ENCODE assay signal across 8 cellular contexts in the genomic region with DNA sequence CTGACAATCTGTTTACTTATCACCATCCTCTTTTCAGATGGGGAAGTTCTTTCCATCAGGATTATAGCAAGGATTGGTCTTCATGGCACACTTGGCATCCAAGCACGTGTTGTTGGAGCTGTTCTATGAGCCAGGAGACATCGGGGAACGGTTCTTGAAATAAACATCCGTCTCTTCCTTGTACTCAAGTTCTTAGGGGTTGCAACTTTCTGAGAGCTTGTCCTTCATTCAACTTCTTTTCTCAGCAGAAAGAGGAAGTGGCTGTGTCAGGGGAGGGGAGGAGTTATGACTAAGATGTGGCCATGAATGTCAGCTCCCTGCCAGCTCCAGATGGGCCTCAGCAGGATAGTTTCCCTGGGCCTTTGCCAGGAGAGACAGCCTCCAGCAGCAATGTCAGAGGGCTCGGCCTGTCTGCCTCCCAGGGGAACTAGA. TPM values are rescaled to one million over a fixed set of nuclear protein-coding genes. Genes with fewer than 3 reads are reported as not detected.
A peak's percentile ranks its signal among the peaks of the same experiment; 100 is the strongest.
DNase-seq lines count a peak whose midpoint lies in the region; ATAC-seq and TF ChIP-seq lines count a peak whose summit lies in the region.
"Not testable (repeated sequence)": the region's sequence is repeated elsewhere in the genome, so short reads cannot be mapped to it uniquely, and the experiment has no call there.

No MANE protein-coding gene starts in this region.

- not testable (repeated sequence) for TF ChIP-seq CTCF in DOHH2 (IDR thresholded peaks at IDR 0.05; ENCODE audit: low read depth, low read length, poor library complexity, severe bottlenecking); endodermal cell (conservative IDR thresholded peaks at IDR 0.05)

- peak overlapping the region; percentile 59 for H3K4me3 ChIP-seq in DOHH2 (ENCODE audit: low read length)
- H3K4me3 ChIP-seq in endodermal cell (ENCODE audit: low read length) = not testable (repeated sequence)

- not testable (repeated sequence) for H3K9me3 Mint-ChIP-seq in activated CD4-positive, alpha-beta T cell treated with anti-CD3 and anti-CD28 coated beads for 36 hours (ENCODE audit: low read depth); endodermal cell; stimulated activated naive CD8-positive, alpha-beta T cell treated with anti-CD3 and anti-CD28 coated beads, Interleukin-15, amount 100 ng/mL, for 72 hours

- intact Hi-C loops in activated CD4-positive, alpha-beta T cell treated with anti-CD3 and anti-CD28 coated beads for 36 hours (cut with DNase I, micrococcal nuclease) = not testable (repeated sequence)

- POLR2A ChIA-PET in activated CD4-positive, alpha-beta T cell treated with anti-CD3 and anti-CD28 coated beads for 36 hours (lab: Charles Lee) = not testable (repeated sequence)

- not testable (repeated sequence) for H4K20me1 ChIP-seq in DOHH2 (ENCODE audit: control insufficient read depth, insufficient read depth, low read depth, low read length)

- WGBS in endodermal cell (ENCODE audit: insufficient coverage in 1 of 2, insufficient read length in 1 of 2), 2 experiments = 72 to 73% methylated on average over 3 to 4 of the region's 5 CpGs

- CTCF ChIA-PET in activated CD4-positive, alpha-beta T cell treated with anti-CD3 and anti-CD28 coated beads for 36 hours (lab: Charles Lee) = not testable (repeated sequence)

- not testable (repeated sequence) for H3K36me3 Mint-ChIP-seq in activated CD4-positive, alpha-beta T cell treated with anti-CD3 and anti-CD28 coated beads for 36 hours (ENCODE audit: low read depth); endodermal cell (ENCODE audit: low read depth)

- peak overlapping the region; percentile 44 for H3K4me3 Mint-ChIP-seq in activated CD4-positive, alpha-beta T cell treated with anti-CD3 and anti-CD28 coated beads for 36 hours
- not testable (repeated sequence) for H3K4me3 Mint-ChIP-seq in endodermal cell
- H3K4me3 Mint-ChIP-seq in stimulated activated naive CD8-positive, alpha-beta T cell treated with anti-CD3 and anti-CD28 coated beads, Interleukin-15, amount 100 ng/mL, for 72 hours = peak overlapping the region in 1 of 2 donors; percentile 42

- not testable (repeated sequence) for H3F3A ChIP-seq in DOHH2 (ENCODE audit: control insufficient read depth, insufficient read depth)

- peak overlapping the region; percentile 62 for H3K4me2 ChIP-seq in DOHH2 (ENCODE audit: low read length)

- H3K27me3 Mint-ChIP-seq in activated CD4-positive, alpha-beta T cell treated with anti-CD3 and anti-CD28 coated beads for 36 hours; endodermal cell (ENCODE audit: insufficient read depth); stimulated activated naive CD8-positive, alpha-beta T cell treated with anti-CD3 and anti-CD28 coated beads, Interleukin-15, amount 100 ng/mL, for 72 hours: not testable (repeated sequence)

- H3K9me3 ChIP-seq in DOHH2 (ENCODE audit: control insufficient read depth, insufficient read depth, low read length); endodermal cell (ENCODE audit: control insufficient read depth, low read length): not testable (repeated sequence)

- H3K9me2 ChIP-seq in DOHH2 (replicated peaks; ENCODE audit: control insufficient read depth, low read length) = not testable (repeated sequence)

- peak; percentile 37 for DNase-seq in NCI-H2196 (lab: John Stamatoyannopoulos, UW; ENCODE audit: unreplicated experiment)
- peak; percentile 30 for DNase-seq in activated CD4-positive, alpha-beta T cell treated with anti-CD3 and anti-CD28 coated beads for 36 hours
- peak; percentile 49 for DNase-seq in endodermal cell
- peak; percentile 38 for DNase-seq in medulla oblongata (ENCODE audit: extremely low spot score)
- DNase-seq in stimulated activated naive CD8-positive, alpha-beta T cell treated with anti-CD3 and anti-CD28 coated beads, Interleukin-15, amount 100 ng/mL, for 72 hours = peak in 1 of 2 donors; percentile 45

- not testable (repeated sequence) for H3K4me1 ChIP-seq in DOHH2 (ENCODE audit: control insufficient read depth, low read length); endodermal cell (ENCODE audit: control insufficient read depth, insufficient read depth, low read length)

- H3K9ac ChIP-seq in endodermal cell (ENCODE audit: extremely low read depth, low read length, poor library complexity, severe bottlenecking) = not testable (repeated sequence)

- H3K27ac Mint-ChIP-seq in activated CD4-positive, alpha-beta T cell treated with anti-CD3 and anti-CD28 coated beads for 36 hours = peak overlapping the region; percentile 82
- not testable (repeated sequence) for H3K27ac Mint-ChIP-seq in endodermal cell
- peak overlapping the region in 1 of 2 donors; percentile 86 for H3K27ac Mint-ChIP-seq in stimulated activated naive CD8-positive, alpha-beta T cell treated with anti-CD3 and anti-CD28 coated beads, Interleukin-15, amount 100 ng/mL, for 72 hours

- not testable (repeated sequence) for H3K36me3 ChIP-seq in DOHH2 (ENCODE audit: control insufficient read depth, low read length); endodermal cell (ENCODE audit: control insufficient read depth, insufficient read depth, low read length)

- H3K4me1 Mint-ChIP-seq in activated CD4-positive, alpha-beta T cell treated with anti-CD3 and anti-CD28 coated beads for 36 hours = peaks cover 14% of the 10 kb centered on the region
- not testable (repeated sequence) for H3K4me1 Mint-ChIP-seq in endodermal cell
- H3K4me1 Mint-ChIP-seq in stimulated activated naive CD8-positive, alpha-beta T cell treated with anti-CD3 and anti-CD28 coated beads, Interleukin-15, amount 100 ng/mL, for 72 hours = peaks cover 21% of the 10 kb centered on the region

- peak; percentile 66 for ATAC-seq in GM21423 (IDR thresholded peaks at IDR 0.05; ENCODE audit: unreplicated experiment)
- ATAC-seq in HG03159 (IDR thresholded peaks at IDR 0.05; ENCODE audit: unreplicated experiment) = peak; percentile 89
- ATAC-seq in activated CD4-positive, alpha-beta T cell treated with anti-CD3 and anti-CD28 coated beads for 36 hours = peak; percentile 89
- ATAC-seq in stimulated activated naive CD8-positive, alpha-beta T cell treated with anti-CD3 and anti-CD28 coated beads, Interleukin-15, amount 100 ng/mL, for 72 hours = peak; percentile 82

- H3K79me2 ChIP-seq in DOHH2 (ENCODE audit: control insufficient read depth, low read length) = not testable (repeated sequence)

- H3K27ac ChIP-seq in DOHH2 (ENCODE audit: low read depth, low read length) = peak overlapping the region; percentile 47
- H3K27ac ChIP-seq in endodermal cell (ENCODE audit: low read depth, low read length) = not testable (repeated sequence)

- not testable (repeated sequence) for H3K27me3 ChIP-seq in DOHH2 (ENCODE audit: control insufficient read depth, low read length); endodermal cell (ENCODE audit: control insufficient read depth, insufficient read depth, low read length, poor library complexity, severe bottlenecking)

RNA-seq across cellular contexts. Expression of a gene that starts 15.9 kb away (rescaled TPM):
- 10 to 100 TPM; 17.4 to 22.4 TPM for total RNA-seq in activated CD4-positive, alpha-beta T cell treated with anti-CD3 and anti-CD28 coated beads for 36 hours
- total RNA-seq in endodermal cell = 10 to 100 TPM; 34.1 to 38.3 TPM
- polyA plus RNA-seq in endodermal cell (2013, experiment 1 of 2) = 16.5 TPM
- 18.1 TPM for polyA plus RNA-seq in endodermal cell (2013, experiment 2 of 2)

RNA-seq across cellular contexts. Expression of a gene that starts 20.8 kb away (rescaled TPM):
- total RNA-seq in activated CD4-positive, alpha-beta T cell treated with anti-CD3 and anti-CD28 coated beads for 36 hours = 1 to 10 TPM; 7.0 to 7.9 TPM
- 1 to 10 TPM in 1 of 2 donors, under 1 TPM in 1; 0.53 to 2.3 TPM for total RNA-seq in endodermal cell
- polyA plus RNA-seq in endodermal cell (2013, experiment 1 of 2) = 1.4 TPM
- polyA plus RNA-seq in endodermal cell (2013, experiment 2 of 2) = not detected

RNA-seq across cellular contexts. Expression of a gene that starts 36.1 kb away (rescaled TPM):
- under 1 TPM; 0.79 to 0.91 TPM for total RNA-seq in activated CD4-positive, alpha-beta T cell treated with anti-CD3 and anti-CD28 coated beads for 36 hours
- 10 to 100 TPM; 21.9 to 44.5 TPM for total RNA-seq in endodermal cell
- polyA plus RNA-seq in endodermal cell (2013, experiment 1 of 2) = 9.5 TPM
- 8.4 TPM for polyA plus RNA-seq in endodermal cell (2013, experiment 2 of 2)

Comparison
In these comparisons a context has a peak if more than half of its experiments do, and no peak if none do; other contexts are left out.
1. RNA of a gene that starts 36.1 kb away (total RNA-seq): 21.9 to 44.5 TPM in endodermal cell; 0.79 to 0.91 TPM in activated CD4-positive, alpha-beta T cell treated with anti-CD3 and anti-CD28 coated beads for 36 hours; every median in the first group is over 10 times any median in the second.
2. Peak in every context shown above with its lines, with median percentiles within 50 percentile points of each other: ATAC-seq.